Comparison of ENCODE assay signal across 1 cellular context in the genomic region with DNA sequence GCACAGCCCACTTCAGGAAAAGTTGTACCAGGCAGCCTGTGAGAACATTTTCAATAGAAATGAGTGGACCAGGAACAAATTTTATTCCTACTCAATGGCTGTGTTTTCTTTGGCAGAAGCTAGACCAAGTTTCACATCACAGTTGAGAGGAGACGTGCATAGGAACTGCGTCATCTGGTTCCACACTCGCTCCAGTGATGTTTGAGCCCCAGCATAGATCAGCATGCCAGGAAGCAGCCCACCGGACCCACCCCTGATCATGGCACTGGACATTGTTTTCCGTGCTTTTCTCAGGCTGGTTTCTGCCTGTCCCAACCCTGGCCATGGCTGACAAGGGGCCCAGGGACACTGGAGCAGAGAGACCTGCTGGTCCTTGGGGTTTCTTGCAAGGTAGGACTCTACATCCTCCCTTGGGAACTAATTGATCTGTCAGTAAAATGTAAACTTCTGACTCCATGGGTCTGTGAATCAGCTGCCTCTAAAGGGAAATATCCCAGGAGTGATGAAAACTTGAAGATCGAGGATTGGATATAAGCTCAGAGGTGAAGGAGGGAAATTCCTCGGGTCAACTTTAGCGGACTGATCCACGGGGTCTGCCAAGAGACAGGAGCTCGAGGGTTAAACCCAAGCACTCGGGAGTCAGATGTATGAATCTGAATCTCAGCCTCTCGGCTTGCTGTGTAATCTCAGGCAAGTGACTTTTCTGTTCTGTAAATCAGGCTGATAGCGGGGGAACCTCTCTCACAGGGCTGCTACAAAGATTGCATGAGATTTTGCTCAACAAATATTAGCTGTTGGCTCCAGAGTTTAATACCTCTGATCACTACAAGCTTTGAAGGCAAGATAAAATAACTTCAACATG.
TF ChIP-seq lines count a peak whose summit lies in the region.

No MANE protein-coding gene starts in this region.

TF ChIP-seq in IMR-90, 13 proteins besides CTCF, POLR2A, EP300 and RAD21 (continued from another document):
- TF ChIP-seq, protein P1, sequence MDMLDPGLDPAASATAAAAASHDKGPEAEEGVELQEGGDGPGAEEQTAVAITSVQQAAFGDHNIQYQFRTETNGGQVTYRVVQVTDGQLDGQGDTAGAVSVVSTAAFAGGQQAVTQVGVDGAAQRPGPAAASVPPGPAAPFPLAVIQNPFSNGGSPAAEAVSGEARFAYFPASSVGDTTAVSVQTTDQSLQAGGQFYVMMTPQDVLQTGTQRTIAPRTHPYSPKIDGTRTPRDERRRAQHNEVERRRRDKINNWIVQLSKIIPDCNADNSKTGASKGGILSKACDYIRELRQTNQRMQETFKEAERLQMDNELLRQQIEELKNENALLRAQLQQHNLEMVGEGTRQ (IDR thresholded peaks at IDR 0.05; ENCODE audit: low read depth, low read length) = no peak
- TF ChIP-seq RCOR1 (IDR thresholded peaks at IDR 0.05; ENCODE audit: insufficient replicate concordance, low read length) (no peak), CEBPB (IDR thresholded peaks at IDR 0.05; ENCODE audit: low read depth, low read length) (peak; percentile 21; the same call in 1 of the 2 replicates), MAFK (IDR thresholded peaks at IDR 0.05; ENCODE audit: low read depth, low read length) (no peak), FOS (IDR thresholded peaks at IDR 0.05; ENCODE audit: low read depth, low read length) (peak; percentile 7; the same call in 1 of the 2 replicates), MAZ (IDR thresholded peaks at IDR 0.05; ENCODE audit: borderline replicate concordance, low read depth, low read length) (peak; percentile 16; the same call in 1 of the 2 replicates)
- TF ChIP-seq, protein P2, sequence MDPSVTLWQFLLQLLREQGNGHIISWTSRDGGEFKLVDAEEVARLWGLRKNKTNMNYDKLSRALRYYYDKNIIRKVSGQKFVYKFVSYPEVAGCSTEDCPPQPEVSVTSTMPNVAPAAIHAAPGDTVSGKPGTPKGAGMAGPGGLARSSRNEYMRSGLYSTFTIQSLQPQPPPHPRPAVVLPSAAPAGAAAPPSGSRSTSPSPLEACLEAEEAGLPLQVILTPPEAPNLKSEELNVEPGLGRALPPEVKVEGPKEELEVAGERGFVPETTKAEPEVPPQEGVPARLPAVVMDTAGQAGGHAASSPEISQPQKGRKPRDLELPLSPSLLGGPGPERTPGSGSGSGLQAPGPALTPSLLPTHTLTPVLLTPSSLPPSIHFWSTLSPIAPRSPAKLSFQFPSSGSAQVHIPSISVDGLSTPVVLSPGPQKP (IDR thresholded peaks at IDR 0.05; ENCODE audit: borderline replicate concordance, low read depth, low read length) = no peak
